8 cellular contexts compared by ENCODE assay signal in genomic region chr4:1720163-1720983, GRCh38. TPM values are rescaled to one million over a fixed set of nuclear protein-coding genes. Genes with fewer than 3 reads are reported as not detected.
A peak's percentile ranks its signal among the peaks of the same experiment; 100 is the strongest.
DNase-seq lines count a peak whose midpoint lies in the region; ATAC-seq and TF ChIP-seq lines count a peak whose summit lies in the region.

No MANE protein-coding gene starts in this region.

- H3K27me3 ChIP-seq in SJSA1 (replicated peaks): no peaks in the 10 kb centered on the region

- H3K4me3 Mint-ChIP-seq in MCF 10A (ENCODE audit: unreplicated experiment): peak overlapping the region; percentile 93

- peaks cover 18% of the 10 kb centered on the region for H3K4me1 ChIP-seq in SJSA1 (replicated peaks)

- no peaks in the 10 kb centered on the region for H3K9me3 Mint-ChIP-seq in MCF 10A (ENCODE audit: unreplicated experiment)

- in situ Hi-C loops in ACHN (cut with HindIII; ENCODE audit: low pct_ligation_motif_present, low pct_unique_long_range_greater_than_20kb, low sequenced_read_pairs): no loop called here

- no peaks in the 10 kb centered on the region for H3K27me3 Mint-ChIP-seq in MCF 10A (ENCODE audit: insufficient read depth, unreplicated experiment)

- peak; percentile 39 for DNase-seq in ACHN
- peak in 1 of 2 experiments; percentile 36 for DNase-seq in SJSA1 (ENCODE audit: low read depth in 1 of 2, low spot score in 2 of 2)
- DNase-seq in MCF 10A (ENCODE audit: unreplicated experiment): peak; percentile 30
- DNase-seq in iPS-NIHi7 (ENCODE audit: extremely low spot score): peak; percentile 36

- CTCF ChIA-PET in MCF 10A (lab: Yijun Ruan, JAX): interaction anchor here (0.6 to 1.9 kb wide), 5 partner anchors 10 to 358 kb away, joined by 3 to 7 read pairs (median 3); no protein-coding TSS in a partner anchor

- no peak for TF ChIP-seq CTCF in MCF 10A (IDR thresholded peaks at IDR 0.05; ENCODE audit: unreplicated experiment)

- intact Hi-C loops in MCF 10A (cut with micrococcal nuclease): loop anchor here (10.0 kb wide), 1 partner anchor 376 kb away; the partner anchor contains the start of gene UVSSA

- peak; percentile 5 for ATAC-seq in GM18499 (IDR thresholded peaks at IDR 0.05; ENCODE audit: insufficient read depth, unreplicated experiment)
- peak; percentile 14 for ATAC-seq in HG02943 (IDR thresholded peaks at IDR 0.05; ENCODE audit: low read depth, unreplicated experiment)
- ATAC-seq in HG03139 (IDR thresholded peaks at IDR 0.05; ENCODE audit: unreplicated experiment): no peak

- peaks cover 38% of the 10 kb centered on the region for H3K36me3 ChIP-seq in SJSA1

- H3K27ac ChIP-seq in SJSA1 (peak overlapping the region; percentile 32; the same call in 1 of the 2 replicates), skin epidermis (peak overlapping the region; percentile 80 to 97 (median 91))

- POLR2A ChIA-PET in MCF 10A (lab: Yijun Ruan, JAX): interaction anchor here (0.6 to 4.7 kb wide), 14 partner anchors 8 to 749 kb away, joined by 3 to 63 read pairs (median 3); partner anchors contain the start of genes LETM1, RNF4, SLBP and UVSSA

- H3K36me3 Mint-ChIP-seq in MCF 10A (ENCODE audit: insufficient read depth, unreplicated experiment): peaks cover 16% of the 10 kb centered on the region

- no peaks in the 10 kb centered on the region for H3K9me3 ChIP-seq in SJSA1 (replicated peaks)

- peak overlapping the region; percentile 68 for H3K4me3 ChIP-seq in SJSA1
- H3K4me3 ChIP-seq in skin epidermis: peak overlapping the region; percentile 54 to 85 (median 71)

- peak overlapping the region; percentile 81 for H3K27ac Mint-ChIP-seq in MCF 10A (ENCODE audit: low read depth, unreplicated experiment)

- peaks cover 19% of the 10 kb centered on the region for H3K4me1 Mint-ChIP-seq in MCF 10A (ENCODE audit: insufficient read depth, unreplicated experiment)

- no TSS peak for BruUV-seq in MCF 10A (replicated peaks; lab: Mats Ljungman, UMichigan)

RNA-seq across cellular contexts. Expression of gene TMEM129, which starts 0.8 kb away (rescaled TPM):
- 9.3 and 14.7 TPM in 2 replicates for total RNA-seq in SJSA1 (2014; rRNA removed; shearing (Covaris generic))
- 25.5 and 38.3 TPM in 2 replicates for total RNA-seq in MCF 10A (2022)

RNA-seq across cellular contexts. Expression of gene TACC3, which starts 0.9 kb away (rescaled TPM):
- total RNA-seq in SJSA1 (2014; rRNA removed; shearing (Covaris generic)): 19.2 and 21.5 TPM in 2 replicates
- 53.0 and 69.8 TPM in 2 replicates for total RNA-seq in MCF 10A (2022)

RNA-seq across cellular contexts. Expression of gene SLBP, which starts 8.3 kb away (rescaled TPM):
- 92.3 and 102 TPM in 2 replicates for total RNA-seq in SJSA1 (2014; rRNA removed; shearing (Covaris generic))
- total RNA-seq in MCF 10A (2022): 37.1 and 43.5 TPM in 2 replicates

RNA-seq across cellular contexts. Expression of gene FAM53A, which starts 36.3 kb away (rescaled TPM):
- total RNA-seq in SJSA1 (2014; rRNA removed; shearing (Covaris generic)): 0.39 TPM in 1 of 2 replicates, not detected in the other
- 5.0 and 6.6 TPM in 2 replicates for total RNA-seq in MCF 10A (2022)
